In the genomic region with DNA sequence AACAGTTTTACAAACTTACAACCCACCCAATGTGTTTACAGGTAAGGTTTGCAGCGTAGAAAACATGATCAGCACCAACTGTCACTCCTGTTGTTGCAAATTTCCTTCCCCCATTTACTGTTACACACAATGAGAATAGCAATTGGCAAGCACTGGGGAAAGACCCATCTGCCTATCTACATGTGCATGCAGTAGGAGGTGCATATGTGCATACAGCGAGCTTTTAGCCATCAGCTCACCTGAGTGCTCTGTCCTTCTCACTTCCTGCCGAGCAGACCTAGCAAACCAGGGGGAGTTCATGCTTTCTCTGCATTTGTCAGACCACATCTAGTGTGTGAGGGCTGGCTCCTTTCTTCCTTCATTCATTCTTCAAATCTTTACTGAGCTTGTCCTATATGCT, we compare ENCODE assay signal across 28 cellular contexts.
"Had no signal": no experiment of that assay in that cellular context is flagged by ENCODE, and none has a peak within 500 bp of the region (broad histone marks: within the 10 kb centered on the region; RNA-seq: fewer than 3 reads in every experiment).

No MANE protein-coding gene starts in this region.

- H3K4me1 ChIP-seq: gastrocnemius medialis, left lung, prostate gland, sigmoid colon, testis had no signal

- H3K9me3 ChIP-seq: gastrocnemius medialis, left lung, mucosa of descending colon, prostate gland, right atrium auricular region, sigmoid colon, testis, tibial artery had no signal

- DNase-seq: dorsolateral prefrontal cortex; effector CD4-positive, alpha-beta T cell; foreskin fibroblast; gastrocnemius medialis; head of caudate nucleus; left cardiac atrium; left lung; mesenchymal stem cell; mucosa of descending colon; naive B cell; nucleus accumbens; sigmoid colon; stimulated activated CD4-positive, alpha-beta T cell treated with anti-CD3 and anti-CD28 coated beads, Interleukin-2, amount 100 ng/mL, for 24 hours; stimulated activated CD4-positive, alpha-beta T cell treated with anti-CD3 and anti-CD28 coated beads, Interleukin-4, amount 100 ng/mL, for 24 hours; stimulated activated naive CD8-positive, alpha-beta T cell treated with anti-CD3 and anti-CD28 coated beads, Interleukin-15, Interleukin-2, amounts not matched to agents 100 U/mL and 50 U/mL, for 24 hours; substantia nigra; testis; tibial artery had no signal

- H3K36me3 Mint-ChIP-seq: mesothelial cell of epicardium; naive B cell; natural killer cell treated with Interleukin-12 subunit alpha and Interleukin-12 subunit beta and Interleukin-15 and Interleukin-18, amount 100 ng/mL, for 72 hours; stimulated activated memory B cell treated with anti-CD40 and anti-IgM and Interleukin-4, amounts not matched to agents 10 μg/mL and 1 μg/mL and 100 μg/mL, for 72 hours; type B pancreatic cell had no signal

- H3K27ac Mint-ChIP-seq: mesothelial cell of epicardium; naive B cell; natural killer cell treated with Interleukin-12 subunit alpha and Interleukin-12 subunit beta and Interleukin-15 and Interleukin-18, amount 100 ng/mL, for 72 hours; stimulated activated memory B cell treated with anti-CD40 and anti-IgM and Interleukin-4, amounts not matched to agents 10 μg/mL and 1 μg/mL and 100 μg/mL, for 72 hours had no signal

- H3K4me3 ChIP-seq: dorsolateral prefrontal cortex, gastrocnemius medialis, left lung, mucosa of descending colon, prostate gland, right atrium auricular region, sigmoid colon, testis, tibial artery had no signal

- FAIRE-seq: colon, islet of Langerhans had no signal

- H3K27me3 ChIP-seq: right atrium auricular region, testis had no signal

- ATAC-seq: esophagus mucosa; gastrocnemius medialis; left cardiac atrium; left lung; mucosa of descending colon; natural killer cell treated with Interleukin-12 subunit alpha and Interleukin-12 subunit beta and Interleukin-15 and Interleukin-18, amount 100 ng/mL, for 72 hours; stimulated activated memory B cell treated with anti-CD40 and anti-IgM and Interleukin-4, amounts not matched to agents 10 μg/mL and 1 μg/mL and 100 μg/mL, for 72 hours; stimulated activated naive CD8-positive, alpha-beta T cell treated with anti-CD3 and anti-CD28 coated beads, Interleukin-15, Interleukin-2, amounts not matched to agents 100 U/mL and 50 U/mL, for 24 hours had no signal

- H3K27ac ChIP-seq: dorsolateral prefrontal cortex, epithelial cell of prostate, gastrocnemius medialis, left lung, prostate gland, right atrium auricular region, sigmoid colon, testis, tibial artery had no signal

- H3K36me3 ChIP-seq: gastrocnemius medialis, left lung, prostate gland, right atrium auricular region, sigmoid colon, tibial artery had no signal

- H3K4me3 Mint-ChIP-seq: mesothelial cell of epicardium; naive B cell; natural killer cell treated with Interleukin-12 subunit alpha and Interleukin-12 subunit beta and Interleukin-15 and Interleukin-18, amount 100 ng/mL, for 72 hours; stimulated activated memory B cell treated with anti-CD40 and anti-IgM and Interleukin-4, amounts not matched to agents 10 μg/mL and 1 μg/mL and 100 μg/mL, for 72 hours; type B pancreatic cell had no signal

- H3K9me3 Mint-ChIP-seq: mesothelial cell of epicardium; naive B cell; natural killer cell treated with Interleukin-12 subunit alpha and Interleukin-12 subunit beta and Interleukin-15 and Interleukin-18, amount 100 ng/mL, for 72 hours; stimulated activated memory B cell treated with anti-CD40 and anti-IgM and Interleukin-4, amounts not matched to agents 10 μg/mL and 1 μg/mL and 100 μg/mL, for 72 hours; type B pancreatic cell had no signal
